Comparison of ENCODE assay signal across 1 cellular context in genomic region chr6:125075741-125076481, GRCh38.
TF ChIP-seq lines count a peak whose summit lies in the region.

No MANE protein-coding gene starts in this region.

TF ChIP-seq in K562, 482 proteins besides CTCF, POLR2A, EP300 and RAD21 (continued from another document):
- TF ChIP-seq, protein P1, sequence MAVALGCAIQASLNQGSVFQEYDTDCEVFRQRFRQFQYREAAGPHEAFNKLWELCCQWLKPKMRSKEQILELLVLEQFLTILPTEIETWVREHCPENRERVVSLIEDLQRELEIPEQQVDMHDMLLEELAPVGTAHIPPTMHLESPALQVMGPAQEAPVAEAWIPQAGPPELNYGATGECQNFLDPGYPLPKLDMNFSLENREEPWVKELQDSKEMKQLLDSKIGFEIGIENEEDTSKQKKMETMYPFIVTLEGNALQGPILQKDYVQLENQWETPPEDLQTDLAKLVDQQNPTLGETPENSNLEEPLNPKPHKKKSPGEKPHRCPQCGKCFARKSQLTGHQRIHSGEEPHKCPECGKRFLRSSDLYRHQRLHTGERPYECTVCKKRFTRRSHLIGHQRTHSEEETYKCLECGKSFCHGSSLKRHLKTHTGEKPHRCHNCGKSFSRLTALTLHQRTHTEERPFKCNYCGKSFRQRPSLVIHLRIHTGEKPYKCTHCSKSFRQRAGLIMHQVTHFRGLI (CRISPR knock-in tag; IDR thresholded peaks at IDR 0.05), result no peak
- TF ChIP-seq MECOM (CRISPR knock-in tag; IDR thresholded peaks at IDR 0.05) (peak; percentile 78; the same call in 1 of the 2 replicates), MYBL2 (IDR thresholded peaks at IDR 0.05; ENCODE audit: low read depth) (peak; percentile 42; the same call in 1 of the 2 replicates), MYBL2 (CRISPR knock-in tag; IDR thresholded peaks at IDR 0.05; ENCODE audit: borderline replicate concordance) (no peak), C11orf30 (IDR thresholded peaks at IDR 0.05; ENCODE audit: low read depth) (0 out of 2 replicates have a peak, but pooled peaks have one; percentile 27), NFIC (IDR thresholded peaks at IDR 0.05) (peak; percentile 18; the same call in 1 of the 2 replicates), FOXJ3 (CRISPR knock-in tag; IDR thresholded peaks at IDR 0.05) (no peak), NONO (IDR thresholded peaks at IDR 0.05; ENCODE audit: low read depth in 2 of 2, low read length in 1 of 2) (no peak), FOXM1 (IDR thresholded peaks at IDR 0.05; ENCODE audit: low read depth) (peak; percentile 42; the same call in 1 of the 2 replicates), FOXM1 (CRISPR knock-in tag; IDR thresholded peaks at IDR 0.05; ENCODE audit: low read depth) (no peak), TAL1 (IDR thresholded peaks at IDR 0.05) (peak; percentile 72), ARID1B (IDR thresholded peaks at IDR 0.05) (peak; percentile 75), TRIM24 (IDR thresholded peaks at IDR 0.05) (0 out of 4 replicates have a peak, but pooled peaks of 1 of the 2 experiments have one; percentile 25), GATAD2B (IDR thresholded peaks at IDR 0.05; ENCODE audit: borderline replicate concordance) (0 out of 2 replicates have a peak, but pooled peaks have one; percentile 45), CBFA2T3 (IDR thresholded peaks at IDR 0.05) (peak; percentile 87), NCOR1 (IDR thresholded peaks at IDR 0.05) (peak; percentile 65; the same call in 1 of the 2 replicates), ZNF316 (IDR thresholded peaks at IDR 0.05) (peak; percentile 62; the same call in 1 of the 2 replicates), ZEB2 (IDR thresholded peaks at IDR 0.05) (peak; percentile 82), LEF1 (IDR thresholded peaks at IDR 0.05) (peak; percentile 67; the same call in 1 of the 2 replicates), CTBP1 (IDR thresholded peaks at IDR 0.05; ENCODE audit: borderline replicate concordance) (peak; percentile 28; the same call in 1 of the 2 replicates), SOX6 (IDR thresholded peaks at IDR 0.05) (peak; percentile 45; the same call in 1 of the 2 replicates), GTF2A2 (tag; IDR thresholded peaks at IDR 0.05) (no peak)
- TF ChIP-seq, protein P2, sequence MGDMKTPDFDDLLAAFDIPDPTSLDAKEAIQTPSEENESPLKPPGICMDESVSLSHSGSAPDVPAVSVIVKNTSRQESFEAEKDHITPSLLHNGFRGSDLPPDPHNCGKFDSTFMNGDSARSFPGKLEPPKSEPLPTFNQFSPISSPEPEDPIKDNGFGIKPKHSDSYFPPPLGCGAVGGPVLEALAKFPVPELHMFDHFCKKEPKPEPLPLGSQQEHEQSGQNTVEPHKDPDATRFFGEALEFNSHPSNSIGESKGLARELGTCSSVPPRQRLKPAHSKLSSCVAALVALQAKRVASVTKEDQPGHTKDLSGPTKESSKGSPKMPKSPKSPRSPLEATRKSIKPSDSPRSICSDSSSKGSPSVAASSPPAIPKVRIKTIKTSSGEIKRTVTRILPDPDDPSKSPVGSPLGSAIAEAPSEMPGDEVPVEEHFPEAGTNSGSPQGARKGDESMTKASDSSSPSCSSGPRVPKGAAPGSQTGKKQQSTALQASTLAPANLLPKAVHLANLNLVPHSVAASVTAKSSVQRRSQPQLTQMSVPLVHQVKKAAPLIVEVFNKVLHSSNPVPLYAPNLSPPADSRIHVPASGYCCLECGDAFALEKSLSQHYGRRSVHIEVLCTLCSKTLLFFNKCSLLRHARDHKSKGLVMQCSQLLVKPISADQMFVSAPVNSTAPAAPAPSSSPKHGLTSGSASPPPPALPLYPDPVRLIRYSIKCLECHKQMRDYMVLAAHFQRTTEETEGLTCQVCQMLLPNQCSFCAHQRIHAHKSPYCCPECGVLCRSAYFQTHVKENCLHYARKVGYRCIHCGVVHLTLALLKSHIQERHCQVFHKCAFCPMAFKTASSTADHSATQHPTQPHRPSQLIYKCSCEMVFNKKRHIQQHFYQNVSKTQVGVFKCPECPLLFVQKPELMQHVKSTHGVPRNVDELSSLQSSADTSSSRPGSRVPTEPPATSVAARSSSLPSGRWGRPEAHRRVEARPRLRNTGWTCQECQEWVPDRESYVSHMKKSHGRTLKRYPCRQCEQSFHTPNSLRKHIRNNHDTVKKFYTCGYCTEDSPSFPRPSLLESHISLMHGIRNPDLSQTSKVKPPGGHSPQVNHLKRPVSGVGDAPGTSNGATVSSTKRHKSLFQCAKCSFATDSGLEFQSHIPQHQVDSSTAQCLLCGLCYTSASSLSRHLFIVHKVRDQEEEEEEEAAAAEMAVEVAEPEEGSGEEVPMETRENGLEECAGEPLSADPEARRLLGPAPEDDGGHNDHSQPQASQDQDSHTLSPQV (IDR thresholded peaks at IDR 0.05), result no peak
